Comparison of ENCODE assay signal across 28 cellular contexts in the genomic region with DNA sequence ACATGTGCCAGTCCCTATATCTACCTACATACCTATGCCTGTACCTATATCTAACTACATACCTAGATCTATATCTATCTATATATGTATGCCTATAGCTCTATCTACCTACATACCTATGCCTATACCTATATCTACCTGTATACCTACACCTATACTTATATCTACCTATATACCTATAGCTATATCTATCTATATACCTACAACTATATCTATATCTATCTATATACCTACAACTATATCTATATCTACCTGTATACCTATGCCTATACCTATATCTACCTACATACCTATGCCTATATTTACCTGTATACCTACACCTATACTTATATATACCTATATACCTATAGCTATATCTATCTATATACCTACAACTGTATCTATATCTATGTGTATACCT.
"Had no signal": no experiment of that assay in that cellular context is flagged by ENCODE, and none has a peak within 500 bp of the region (broad histone marks: within the 10 kb centered on the region; RNA-seq: fewer than 3 reads in every experiment).

No MANE protein-coding gene starts in this region.

- DNase-seq: stimulated activated CD4-positive, alpha-beta T cell treated with anti-CD3 and anti-CD28 coated beads, Interleukin-2, amount 100 ng/mL, for 48 hours; stimulated activated CD4-positive, alpha-beta T cell treated with anti-CD3 and anti-CD28 coated beads, Interleukin-4, amount 100 ng/mL, for 1 hour; stimulated activated CD4-positive, alpha-beta T cell treated with anti-CD3 and anti-CD28 coated beads, Interleukin-4, amount 100 ng/mL, for 24 hours; stimulated activated CD4-positive, alpha-beta T cell treated with anti-CD3 and anti-CD28 coated beads, Interleukin-4, amount 100 ng/mL, for 4 hours; stimulated activated CD8-positive, alpha-beta memory T cell treated with anti-CD3 and anti-CD28 coated beads, Interleukin-4, amount 100 ng/mL, for 48 hours; stimulated activated naive B cell treated with anti-CD40 and anti-IgM and Interleukin-4, amounts not matched to agents 10 μg/mL and 1 μg/mL and 100 μg/mL, for 72 hours; stimulated activated naive CD4-positive, alpha-beta T cell; stimulated activated naive CD4-positive, alpha-beta T cell treated with Interleukin-2 at 50 U/mL for 16 hours; stimulated activated naive CD8-positive, alpha-beta T cell treated with anti-CD3 and anti-CD28 coated beads, Interleukin-15, amount 100 ng/mL, for 72 hours; stimulated activated naive CD8-positive, alpha-beta T cell treated with anti-CD3 and anti-CD28 coated beads, Interleukin-15, Interleukin-2, amounts not matched to agents 100 U/mL and 50 U/mL, for 24 hours; stomach; substantia nigra; testis; thyroid gland; tibial artery; transverse colon; trophoblast cell; upper lobe of left lung; upper lobe of right lung; uterus had no signal

- H3K36me3 Mint-ChIP-seq: stimulated activated effector memory CD8-positive, alpha-beta T cell treated with anti-CD3 and anti-CD28 coated beads, Interleukin-12 subunit alpha, Interleukin-12 subunit beta, amount 100 ng/mL, for 72 hours; stimulated activated memory B cell treated with anti-CD40 and anti-IgM and Interleukin-4, amounts not matched to agents 10 μg/mL and 1 μg/mL and 100 μg/mL, for 72 hours; stimulated activated naive B cell treated with anti-CD40 and anti-IgM and Interleukin-4, amounts not matched to agents 10 μg/mL and 1 μg/mL and 100 μg/mL, for 72 hours; type B pancreatic cell had no signal

- H3K9me3 Mint-ChIP-seq: stimulated activated memory B cell treated with anti-CD40 and anti-IgM and Interleukin-4, amounts not matched to agents 10 μg/mL and 1 μg/mL and 100 μg/mL, for 72 hours; stimulated activated naive CD8-positive, alpha-beta T cell treated with anti-CD3 and anti-CD28 coated beads, Interleukin-15, amount 100 ng/mL, for 72 hours; stimulated activated naive CD8-positive, alpha-beta T cell treated with anti-CD3 and anti-CD28 coated beads, Interleukin-15, Interleukin-2, amounts not matched to agents 100 ng/mL and 50 ng/mL, for 24 hours had no signal

- H3K4me1 Mint-ChIP-seq: stimulated activated effector memory CD8-positive, alpha-beta T cell treated with anti-CD3 and anti-CD28 coated beads, Interleukin-12 subunit alpha, Interleukin-12 subunit beta, amount 100 ng/mL, for 72 hours; stimulated activated memory B cell treated with anti-CD40 and anti-IgM and Interleukin-4, amounts not matched to agents 10 μg/mL and 1 μg/mL and 100 μg/mL, for 72 hours; stimulated activated naive B cell treated with anti-CD40 and anti-IgM and Interleukin-4, amounts not matched to agents 10 μg/mL and 1 μg/mL and 100 μg/mL, for 72 hours; stimulated activated naive CD8-positive, alpha-beta T cell treated with anti-CD3 and anti-CD28 coated beads, Interleukin-15, amount 100 ng/mL, for 72 hours had no signal

- H3K27ac Mint-ChIP-seq: stimulated activated effector memory CD8-positive, alpha-beta T cell treated with anti-CD3 and anti-CD28 coated beads, Interleukin-12 subunit alpha, Interleukin-12 subunit beta, amount 100 ng/mL, for 72 hours; stimulated activated memory B cell treated with anti-CD40 and anti-IgM and Interleukin-4, amounts not matched to agents 10 μg/mL and 1 μg/mL and 100 μg/mL, for 72 hours; stimulated activated naive B cell treated with anti-CD40 and anti-IgM and Interleukin-4, amounts not matched to agents 10 μg/mL and 1 μg/mL and 100 μg/mL, for 72 hours; stimulated activated naive CD8-positive, alpha-beta T cell treated with anti-CD3 and anti-CD28 coated beads, Interleukin-15, amount 100 ng/mL, for 72 hours; stimulated activated naive CD8-positive, alpha-beta T cell treated with anti-CD3 and anti-CD28 coated beads, Interleukin-15, Interleukin-2, amounts not matched to agents 100 ng/mL and 50 ng/mL, for 24 hours had no signal

- H3K36me3 ChIP-seq: stomach, suprapubic skin, thoracic aorta, thyroid gland, tibial artery, tibial nerve, transverse colon, upper lobe of left lung, upper lobe of right lung, uterus, vagina had no signal

- H3K4me1 ChIP-seq: stomach, suprapubic skin, testis, thyroid gland, tibial artery, tibial nerve, transverse colon, upper lobe of right lung, uterus, vagina had no signal

- H3K27ac ChIP-seq: stomach, suprapubic skin, testis, thoracic aorta, thyroid gland, tibial artery, tibial nerve, transverse colon, upper lobe of left lung, upper lobe of right lung, uterus, vagina had no signal

- ATAC-seq: stimulated activated effector memory CD8-positive, alpha-beta T cell treated with anti-CD3 and anti-CD28 coated beads, Interleukin-12 subunit alpha, Interleukin-12 subunit beta, amount 100 ng/mL, for 72 hours; stimulated activated memory B cell treated with anti-CD40 and anti-IgM and Interleukin-4, amounts not matched to agents 10 μg/mL and 1 μg/mL and 100 μg/mL, for 72 hours; stimulated activated naive B cell treated with anti-CD40 and anti-IgM and Interleukin-4, amounts not matched to agents 10 μg/mL and 1 μg/mL and 100 μg/mL, for 72 hours; stimulated activated naive CD8-positive, alpha-beta T cell treated with anti-CD3 and anti-CD28 coated beads, Interleukin-15, amount 100 ng/mL, for 72 hours; stimulated activated naive CD8-positive, alpha-beta T cell treated with anti-CD3 and anti-CD28 coated beads, Interleukin-15, Interleukin-2, amounts not matched to agents 100 U/mL and 50 U/mL, for 24 hours; upper lobe of right lung had no signal

- H3K4me3 Mint-ChIP-seq: stimulated activated effector memory CD8-positive, alpha-beta T cell treated with anti-CD3 and anti-CD28 coated beads, Interleukin-12 subunit alpha, Interleukin-12 subunit beta, amount 100 ng/mL, for 72 hours; stimulated activated memory B cell treated with anti-CD40 and anti-IgM and Interleukin-4, amounts not matched to agents 10 μg/mL and 1 μg/mL and 100 μg/mL, for 72 hours; stimulated activated naive B cell treated with anti-CD40 and anti-IgM and Interleukin-4, amounts not matched to agents 10 μg/mL and 1 μg/mL and 100 μg/mL, for 72 hours; stimulated activated naive CD8-positive, alpha-beta T cell treated with anti-CD3 and anti-CD28 coated beads, Interleukin-15, amount 100 ng/mL, for 72 hours; stimulated activated naive CD8-positive, alpha-beta T cell treated with anti-CD3 and anti-CD28 coated beads, Interleukin-15, Interleukin-2, amounts not matched to agents 100 ng/mL and 50 ng/mL, for 24 hours; type B pancreatic cell had no signal

- H3K27me3 ChIP-seq: testis, thyroid gland, tibial nerve, upper lobe of left lung, uterus, vagina had no signal

- H3K4me3 ChIP-seq: stomach, suprapubic skin, testis, thoracic aorta, thyroid gland, tibial artery, tibial nerve, transverse colon, upper lobe of left lung, upper lobe of right lung, uterus, vagina had no signal

- H3K9me3 ChIP-seq: stomach, suprapubic skin, testis, thoracic aorta, thyroid gland, tibial artery, tibial nerve, transverse colon, upper lobe of left lung, upper lobe of right lung, uterus, vagina had no signal
